ENCODE assay signal across 8 cellular contexts in the genomic region with DNA sequence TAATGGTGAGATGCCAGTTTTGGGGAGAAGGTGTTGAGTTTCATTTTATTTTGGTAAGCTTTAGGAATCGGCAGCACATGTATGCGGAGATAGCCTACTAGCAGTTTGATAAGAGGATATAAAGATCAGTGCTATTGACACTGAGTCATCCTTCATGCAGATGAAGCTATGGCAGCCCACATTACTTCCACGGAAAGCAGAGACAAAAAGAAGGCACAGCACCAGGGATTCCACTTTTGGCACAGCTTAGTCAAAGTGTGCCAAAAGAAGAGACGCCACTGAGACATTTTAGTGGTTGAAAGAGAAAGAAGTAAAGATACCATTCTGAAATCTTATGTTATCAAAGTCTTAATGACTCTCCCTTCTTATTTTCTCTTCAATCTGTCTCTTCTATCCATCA.
"Had no signal": no experiment of that assay in that cellular context is flagged by ENCODE, and none has a peak within 500 bp of the region (broad histone marks: within the 10 kb centered on the region; RNA-seq: fewer than 3 reads in every experiment).

No MANE protein-coding gene starts in this region.

- DNase-seq: GM23248, GOT3, H7, HFFc6, KBM-7 had no signal

- H3K4me3 ChIP-seq: GM23248, HAP-1 had no signal

- H3K9ac ChIP-seq: GM23248 had no signal

- H3K9me3 ChIP-seq: HAP-1 had no signal

- H3K36me3 ChIP-seq: HAP-1 had no signal

- H2AFZ ChIP-seq: GM23248 had no signal

- H3K4me1 ChIP-seq: HAP-1 had no signal

- ATAC-seq: HCT116 had no signal

- H3K27ac ChIP-seq: GM23248 had no signal

- FAIRE-seq: HTR-8/SVneo had no signal
